ENCODE assay signal across 7 cellular contexts in the genomic region with DNA sequence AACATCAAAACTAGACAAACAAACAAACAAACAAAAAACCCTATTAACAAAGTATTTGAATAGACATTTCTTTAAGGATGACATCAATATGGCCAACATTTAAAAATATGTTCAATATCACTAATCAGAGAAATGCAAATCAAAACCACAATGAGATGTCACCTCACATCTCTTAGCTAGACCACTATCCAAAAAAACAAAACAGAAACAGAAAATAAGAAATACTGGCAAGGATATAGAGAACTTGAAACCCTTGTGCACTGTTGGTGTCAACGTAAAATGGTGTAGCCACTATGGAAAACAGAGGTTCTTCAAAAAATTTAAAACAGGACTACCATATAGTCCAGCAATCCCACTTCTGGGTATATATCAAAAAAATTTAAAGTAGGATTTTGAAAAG.
ATAC-seq lines count a peak whose summit lies in the region.

No MANE protein-coding gene starts in this region.

- ATAC-seq in GM18861 (IDR thresholded peaks at IDR 0.05; ENCODE audit: unreplicated experiment) (peak; percentile 80), GM19395 (IDR thresholded peaks at IDR 0.05; ENCODE audit: unreplicated experiment) (peak; percentile 78), GM21515 (IDR thresholded peaks at IDR 0.05; ENCODE audit: unreplicated experiment) (peak; percentile 65), HG02623 (IDR thresholded peaks at IDR 0.05; ENCODE audit: unreplicated experiment) (peak; percentile 78), HG02970 (IDR thresholded peaks at IDR 0.05; ENCODE audit: low FRiP score, unreplicated experiment) (peak; percentile 80), HG03175 (IDR thresholded peaks at IDR 0.05; ENCODE audit: unreplicated experiment) (peak; percentile 80), HG03521 (IDR thresholded peaks at IDR 0.05; ENCODE audit: unreplicated experiment) (peak; percentile 78)

Comparison
In these comparisons a context has a peak if more than half of its experiments do, and no peak if none do; other contexts are left out.
1. Peak in every context shown above with its lines: ATAC-seq.